ENCODE assay signal across 8 cellular contexts in the genomic region with DNA sequence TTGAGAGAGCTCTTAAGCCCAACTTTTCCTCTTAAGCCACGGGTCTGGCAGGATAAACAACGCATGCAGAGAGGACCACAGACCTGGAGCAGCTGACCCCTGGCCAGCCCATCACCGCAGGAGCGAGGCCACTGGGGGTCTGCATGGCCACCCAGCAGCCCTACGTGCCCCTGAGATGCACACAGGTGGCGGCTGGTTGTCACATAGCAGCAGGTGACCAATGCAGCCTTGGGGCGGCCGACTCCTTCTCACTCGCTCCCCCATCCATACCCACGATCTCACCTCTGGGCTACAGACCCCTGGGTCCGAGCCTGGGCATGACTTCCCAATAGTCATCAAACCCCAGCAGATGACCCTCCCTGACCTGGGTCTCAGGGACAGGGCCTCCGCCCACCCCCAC.
DNase-seq lines count a peak whose midpoint lies in the region; ATAC-seq and TF ChIP-seq lines count a peak whose summit lies in the region.
"Not testable (repeated sequence)": the region's sequence is repeated elsewhere in the genome, so short reads cannot be mapped to it uniquely, and the experiment has no call there.

No MANE protein-coding gene starts in this region.

- not testable (repeated sequence) for TF ChIP-seq CTCF in CD14-positive monocyte (IDR thresholded peaks at IDR 0.05); lower lobe of right lung (IDR thresholded peaks at IDR 0.05); osteocyte (IDR thresholded peaks at IDR 0.05); spleen (IDR thresholded peaks at IDR 0.05 in 8 of 11, conservative IDR thresholded peaks at IDR 0.05 in 3 of 11); upper lobe of right lung (IDR thresholded peaks at IDR 0.05)

- H3K36me3 Mint-ChIP-seq in CD14-positive monocyte; osteocyte (ENCODE audit: unreplicated experiment): not testable (repeated sequence)

- H3K9me3 Mint-ChIP-seq in CD14-positive monocyte, result peaks cover 15 to 45% (median 31%) of the 10 kb centered on the region in 7 donors
- H3K9me3 Mint-ChIP-seq in osteocyte (ENCODE audit: unreplicated experiment), result not testable (repeated sequence)

- intact Hi-C loops in CD14-positive monocyte (cut with micrococcal nuclease); lower lobe of right lung (cut with DNase I); spleen (cut with DNase I; ENCODE audit: low total_unique reads); upper lobe of right lung (cut with DNase I): not testable (repeated sequence)

- not testable (repeated sequence) for H3K4me3 ChIP-seq in lower lobe of right lung, spleen, upper lobe of right lung

- not testable (repeated sequence) for H3K4me3 Mint-ChIP-seq in CD14-positive monocyte; osteocyte (ENCODE audit: unreplicated experiment)

- H3K27ac ChIP-seq in lower lobe of right lung, spleen, upper lobe of right lung: not testable (repeated sequence)

- H3K9me3 ChIP-seq in lower lobe of right lung (peaks cover 19% of the 10 kb centered on the region), spleen (peaks cover 0 to 44% (median 27%) of the 10 kb centered on the region in 8 donors)
- not testable (repeated sequence) for H3K9me3 ChIP-seq in upper lobe of right lung

- DNase-seq in CD14-positive monocyte (ENCODE audit: low spot score) (peak; percentile 31), left lobe of liver (ENCODE audit: low spot score) (peak; percentile 28), lower lobe of right lung (peak; percentile 34), mucosa of gallbladder (ENCODE audit: low spot score) (peak; percentile 2), osteocyte (ENCODE audit: extremely low spot score, unreplicated experiment) (peak; percentile 80), spleen (peak; percentile 32)
- not testable (repeated sequence) for DNase-seq in upper lobe of right lung

- 88 to 93% (median 91%) methylated on average over 8 to 12 of the region's 12 CpGs for WGBS in spleen, 5 donors

- not testable (repeated sequence) for H3K27me3 Mint-ChIP-seq in CD14-positive monocyte (ENCODE audit: low read depth in 3 of 3); osteocyte (ENCODE audit: unreplicated experiment)

- H3K4me1 Mint-ChIP-seq in CD14-positive monocyte; osteocyte (ENCODE audit: unreplicated experiment): not testable (repeated sequence)

- ATAC-seq in esophagus mucosa (peak; percentile 11), upper lobe of right lung (peak; percentile 8)
- ATAC-seq in left lobe of liver, lower lobe of right lung: not testable (repeated sequence)

- not testable (repeated sequence) for H3K27ac Mint-ChIP-seq in CD14-positive monocyte; osteocyte (ENCODE audit: unreplicated experiment)

- H3K27me3 ChIP-seq in lower lobe of right lung (ENCODE audit: low read depth); spleen (replicated peaks in 1 of 7); upper lobe of right lung: not testable (repeated sequence)

- not testable (repeated sequence) for TF ChIP-seq POLR2A in spleen (IDR thresholded peaks at IDR 0.05)

- H3K4me1 ChIP-seq in lower lobe of right lung, spleen, upper lobe of right lung: not testable (repeated sequence)

- not testable (repeated sequence) for H3K36me3 ChIP-seq in lower lobe of right lung, spleen, upper lobe of right lung
